Comparison of ENCODE assay signal across 12 cellular contexts in genomic region chr16:19094542-19095365, GRCh38. TPM values are rescaled to one million over a fixed set of nuclear protein-coding genes. Genes with fewer than 3 reads are reported as not detected.
DNase-seq lines count a peak whose midpoint lies in the region; ATAC-seq, FAIRE-seq and TF ChIP-seq lines count a peak whose summit lies in the region.
"Had no signal": no experiment of that assay in that cellular context is flagged by ENCODE, and none has a peak within 500 bp of the region (broad histone marks: within the 10 kb centered on the region; RNA-seq: fewer than 3 reads in every experiment).

No MANE protein-coding gene starts in this region.

- DNase-seq in DND-41 (peak; percentile 5), IMR-90 (no peak), SK-MEL-5 (ENCODE audit: low read depth, low spot score) (peak; percentile 66), HepG2 (ENCODE audit: low spot score) (peak; percentile 88), GM03348 (ENCODE audit: low spot score) (no peak), glomerular visceral epithelial cell (ENCODE audit: extremely low spot score) (no peak)
- DNase-seq in effector memory CD4-positive, alpha-beta T cell, result no peak
- DNase-seq: activated T-cell treated with anti-CD3 and anti-CD28 coated beads, Interleukin-2, amount 50 U/mL, for 48 hours; GDM1; NCI-H1694; T-cell had no signal

- intact Hi-C loops in IMR-90 (cut with micrococcal nuclease), result no loop called here
- intact Hi-C loops in HepG2 (cut with micrococcal nuclease; ENCODE audit: unreplicated experiment), result no loop called here

- H2BK20ac ChIP-seq in IMR-90 (ENCODE audit: low read depth, low read length), result 0 out of 2 replicates have a peak overlapping the region, but pooled peaks have one; percentile 60

- no CpG with 5 or more reads among the region's 11 CpGs for WGBS in IMR-90 (ENCODE audit: extremely low coverage in 2 of 2, insufficient read length in 1 of 2), 2 experiments
- WGBS in HepG2 (ENCODE audit: low lambda C conversion rate), result 39% methylated on average over 11 of the region's 11 CpGs

- POLR2A ChIA-PET in IMR-90 (lab: Charles Lee; ENCODE audit: unreplicated experiment), result no interaction called here
- POLR2A ChIA-PET in HepG2 (lab: Yijun Ruan, JAX), result interaction anchor here (0.6 to 4.9 kb wide), 22 partner anchors 8 to 461 kb away, joined by 3 to 239 read pairs (median 6); partner anchors contain the start of genes ARL6IP1, COQ7, GDE1 and ITPRIPL2

- H3K4me2 ChIP-seq in DND-41 (ENCODE audit: insufficient read depth, low read length) (no peak overlapping the region), IMR-90 (ENCODE audit: low read depth, low read length) (no peak overlapping the region), HepG2 (ENCODE audit: low read depth, low read length) (peak overlapping the region; percentile 73)

- no peak overlapping the region for H2AFZ ChIP-seq in DND-41 (ENCODE audit: low read depth, low read length)
- H2AFZ ChIP-seq in IMR-90 (replicated peaks; ENCODE audit: low read length, poor library complexity), result no peak overlapping the region
- H2AFZ ChIP-seq in HepG2 (ENCODE audit: low read length), result peak overlapping the region; percentile 2

- H2BK120ac ChIP-seq in IMR-90 (ENCODE audit: low read depth, low read length), result no peak overlapping the region

- no peak overlapping the region for H2BK5ac ChIP-seq in IMR-90 (ENCODE audit: low read depth, low read length, poor library complexity, severe bottlenecking)

- in situ Hi-C loops in IMR-90 (cut with MboI; ENCODE audit: low sequenced_read_pairs), result no loop called here
- in situ Hi-C loops in SK-MEL-5 (cut with HindIII; ENCODE audit: low pct_unique_long_range_greater_than_20kb, low sequenced_read_pairs), result no loop called here
- in situ Hi-C loops in HepG2 (cut with HindIII; ENCODE audit: extremely low pct_ligation_motif_present, low pct_unique_long_range_greater_than_20kb), result no loop called here

- no peak overlapping the region for H3K14ac ChIP-seq in IMR-90 (replicated peaks; ENCODE audit: low read depth, low read length)

- H3K4me3 ChIP-seq in DND-41 (ENCODE audit: low read depth in 1 of 2, low read length in 2 of 2) (no peak overlapping the region), IMR-90 (ENCODE audit: insufficient read depth, low read depth, low read length) (no peak overlapping the region), HepG2 (replicated peaks in 1 of 3; ENCODE audit: insufficient read depth in 1 of 3, low read depth in 2 of 3, low read length in 3 of 3) (peak overlapping the region in 1 of 3 experiments; percentile 3; a peak in 1 of 6 replicates)
- no peak overlapping the region for H3K4me3 ChIP-seq in effector memory CD4-positive, alpha-beta T cell (ENCODE audit: insufficient read depth, low read depth, low read length, poor library complexity, severe bottlenecking)

- H3K4ac ChIP-seq in IMR-90 (ENCODE audit: low read depth, low read length), result no peak overlapping the region

- no peaks in the 10 kb centered on the region for H3K9me3 ChIP-seq in DND-41 (ENCODE audit: insufficient read depth, low read length, severe bottlenecking)
- H3K9me3 ChIP-seq in IMR-90 (ENCODE audit: control insufficient read depth, insufficient read depth, low read length), result peaks cover 5% of the 10 kb centered on the region
- 0 out of 2 replicates have a peak, but pooled peaks cover 4% of the 10 kb centered on the region for H3K9me3 ChIP-seq in HepG2 (ENCODE audit: low read length)
- no peaks in the 10 kb centered on the region for H3K9me3 ChIP-seq in effector memory CD4-positive, alpha-beta T cell (ENCODE audit: control insufficient read depth, low read length)

- H3K27me3 ChIP-seq in DND-41 (ENCODE audit: insufficient read depth, low read length, poor library complexity), result peaks cover 3% of the 10 kb centered on the region
- H3K27me3 ChIP-seq in IMR-90 (ENCODE audit: control insufficient read depth, insufficient read depth, low read length), result no peaks in the 10 kb centered on the region
- no peaks in the 10 kb centered on the region for H3K27me3 ChIP-seq in HepG2 (ENCODE audit: control insufficient read depth in 1 of 2, insufficient read depth in 2 of 2, low read length in 2 of 2)
- H3K27me3 ChIP-seq in effector memory CD4-positive, alpha-beta T cell (replicated peaks; ENCODE audit: control insufficient read depth, insufficient read depth, low read length, poor library complexity, severe bottlenecking), result no peaks in the 10 kb centered on the region

- no peak for TF ChIP-seq RAD21 in IMR-90 (IDR thresholded peaks at IDR 0.05; ENCODE audit: low read length)
- TF ChIP-seq RAD21 in HepG2 (CRISPR knock-in tag; IDR thresholded peaks at IDR 0.05), result no peak

- TF ChIP-seq CTCF in DND-41 (IDR thresholded peaks at IDR 0.05; ENCODE audit: borderline replicate concordance, extremely low read depth, low read length, poor library complexity, severe bottlenecking), result no peak
- TF ChIP-seq CTCF in IMR-90 (conservative IDR thresholded peaks at IDR 0.05; ENCODE audit: low read depth, low read length), result no peak
- peak; percentile 45 for TF ChIP-seq CTCF in HepG2 (CRISPR knock-in tag; IDR thresholded peaks at IDR 0.05)

- H3K4me1 ChIP-seq in DND-41 (ENCODE audit: insufficient read depth, low read length) (no peaks in the 10 kb centered on the region), IMR-90 (ENCODE audit: control insufficient read depth, insufficient read depth, low read length) (peaks cover 4% of the 10 kb centered on the region; the same call in 1 of the 2 replicates), HepG2 (ENCODE audit: insufficient read depth, low read length) (peaks cover 40% of the 10 kb centered on the region)
- no peaks in the 10 kb centered on the region for H3K4me1 ChIP-seq in effector memory CD4-positive, alpha-beta T cell (ENCODE audit: control insufficient read depth, insufficient read depth, low read length, poor library complexity, severe bottlenecking)

- no peak overlapping the region for H3K23ac ChIP-seq in IMR-90 (ENCODE audit: low read depth, low read length)

- H2AK9ac ChIP-seq in IMR-90 (replicated peaks; ENCODE audit: low read depth, low read length, poor library complexity), result no peak overlapping the region

- no peak overlapping the region for H4K8ac ChIP-seq in IMR-90 (ENCODE audit: low read depth in 2 of 2, low read length in 2 of 2)

- H4K20me1 ChIP-seq in DND-41 (ENCODE audit: insufficient read depth, low read length), result no peaks in the 10 kb centered on the region
- no peaks in the 10 kb centered on the region for H4K20me1 ChIP-seq in IMR-90 (ENCODE audit: insufficient read depth, low read length)
- no peaks in the 10 kb centered on the region for H4K20me1 ChIP-seq in HepG2 (ENCODE audit: insufficient read depth, low read length)

- BruUV-seq in IMR-90 (replicated peaks; lab: Mats Ljungman, UMichigan) (no TSS peak), HepG2 (replicated peaks; lab: Mats Ljungman, UMichigan) (TSS peak; percentile 98)

- no peak overlapping the region for H3K18ac ChIP-seq in IMR-90 (ENCODE audit: low read depth, low read length)

- H3K9me1 ChIP-seq in IMR-90 (ENCODE audit: insufficient read depth, low read length), result peaks cover 2% of the 10 kb centered on the region

- TF ChIP-seq EP300 in HepG2 (IDR thresholded peaks at IDR 0.05; ENCODE audit: low read depth in 2 of 2, low read length in 2 of 2) (no peak), HepG2 (CRISPR knock-in tag; IDR thresholded peaks at IDR 0.05; ENCODE audit: borderline replicate concordance) (no peak)

- dilution Hi-C loops in IMR-90 (cut with HindIII; ENCODE audit: low sequenced_read_pairs, unreplicated experiment), result no loop called here

- TF ChIP-seq POLR2A in IMR-90 (IDR thresholded peaks at IDR 0.05; ENCODE audit: low read depth, low read length) (no peak), HepG2 (IDR thresholded peaks at IDR 0.05; ENCODE audit: insufficient read depth in 1 of 2, low read depth in 2 of 2, low read length in 2 of 2) (no peak)

- no peak overlapping the region for H3K56ac ChIP-seq in IMR-90 (ENCODE audit: extremely low read depth, insufficient read depth, low read length)

- H3K27ac ChIP-seq in DND-41 (ENCODE audit: low read length), result no peak overlapping the region
- no peak overlapping the region for H3K27ac ChIP-seq in IMR-90 (ENCODE audit: insufficient read depth, low read length)
- H3K27ac ChIP-seq in HepG2 (ENCODE audit: extremely low read length, insufficient read depth, low read length), result no peak overlapping the region
- no peak overlapping the region for H3K27ac ChIP-seq in effector memory CD4-positive, alpha-beta T cell (ENCODE audit: insufficient read depth, low read length, poor library complexity, severe bottlenecking)

- CTCF ChIA-PET in IMR-90 (lab: Yijun Ruan, JAX) (interaction anchor here (1.7 kb wide), 1 partner anchor 38 kb away, joined by 3 read pairs; no protein-coding TSS in a partner anchor), HepG2 (lab: Yijun Ruan, JAX; ENCODE audit: low intra/inter-chr PET ratio, low total read pairs) (interaction anchor here (1.3 kb wide), 1 partner anchor 8 kb away, joined by 5 read pairs; no protein-coding TSS in a partner anchor)

- H3K9ac ChIP-seq in DND-41 (ENCODE audit: low read depth, low read length) (no peak overlapping the region), IMR-90 (ENCODE audit: low read depth, low read length) (no peak overlapping the region), HepG2 (ENCODE audit: insufficient read depth, low read depth, low read length) (no peak overlapping the region)

- H2BK15ac ChIP-seq in IMR-90 (ENCODE audit: low read depth, low read length), result no peak overlapping the region

- 0 out of 2 replicates have a peak overlapping the region, but pooled peaks have one; percentile 9 for H2AK5ac ChIP-seq in IMR-90 (ENCODE audit: low read depth, low read length)

- no peak for ATAC-seq in DND-41 (ENCODE audit: insufficient read depth, low read depth)
- ATAC-seq in IMR-90 (ENCODE audit: low read depth), result no peak
- peak; percentile 83 for ATAC-seq in HepG2
- ATAC-seq in HG02938 (IDR thresholded peaks at IDR 0.05; ENCODE audit: unreplicated experiment), result no peak
- ATAC-seq: T-cell had no signal

- H3K79me2 ChIP-seq in DND-41 (ENCODE audit: insufficient read depth, low read length) (no peaks in the 10 kb centered on the region), HepG2 (ENCODE audit: insufficient read depth, low read length) (no peaks in the 10 kb centered on the region)

- H3K36me3 ChIP-seq in DND-41 (ENCODE audit: insufficient read depth, low read length) (no peaks in the 10 kb centered on the region), IMR-90 (ENCODE audit: control insufficient read depth, insufficient read depth, low read length) (no peaks in the 10 kb centered on the region), HepG2 (replicated peaks in 1 of 2; ENCODE audit: control insufficient read depth in 1 of 2, insufficient read depth in 2 of 2, low read length in 2 of 2) (no peaks in the 10 kb centered on the region)
- H3K36me3 ChIP-seq in effector memory CD4-positive, alpha-beta T cell (ENCODE audit: control insufficient read depth, insufficient read depth, low read length), result no peaks in the 10 kb centered on the region

- peak; percentile 56 for FAIRE-seq in HepG2 (lab: Jason Lieb, UNC)

- no peaks in the 10 kb centered on the region for H3K79me1 ChIP-seq in IMR-90 (ENCODE audit: low read depth in 1 of 2, low read length in 2 of 2)

- H4K91ac ChIP-seq in IMR-90 (ENCODE audit: insufficient read depth, low read depth, low read length), result no peak overlapping the region

- no peak overlapping the region for H4K5ac ChIP-seq in IMR-90 (ENCODE audit: low read depth, low read length)

RNA-seq across cellular contexts. Expression of gene ITPRIPL2, which starts 19.0 kb away (rescaled TPM):
- 11.1 and 15.0 TPM in 2 replicates for total RNA-seq in IMR-90 (2012; rRNA removed)
- polyA plus RNA-seq in IMR-90 (2012; rRNA removed), result 9.2 and 10.1 TPM in 2 replicates
- polyA plus RNA-seq in IMR-90 (2012; cell fraction: cytosol; rRNA removed), result 5.2 and 16.1 TPM in 2 replicates
- polyA plus RNA-seq in IMR-90 (2012; cell fraction: nucleus; rRNA removed; ENCODE audit: low replicate concordance), result 6.1 and 13.7 TPM in 2 replicates
- 26.7 and 28.8 TPM in 2 replicates for total RNA-seq in SK-MEL-5 (2014; rRNA removed; shearing (Covaris generic))
- 37.0 and 48.9 TPM in 2 replicates for polyA plus RNA-seq in SK-MEL-5 (2015; cell fraction: cytosol; rRNA removed)
- polyA plus RNA-seq in SK-MEL-5 (2015; cell fraction: nucleus; rRNA removed), result 45.7 and 47.3 TPM in 2 replicates
- 11.7 and 12.6 TPM in 2 replicates for total RNA-seq in HepG2 (2016; rRNA removed; fragmentation: Illumina TruSeq; extraction: Trizol)
- total RNA-seq in HepG2 (2016; cell fraction: cytosol; rRNA removed; fragmentation: Illumina TruSeq; extraction: Trizol; ENCODE audit: low read depth), result 1.3 and 1.4 TPM in 2 replicates
- 9.9 and 12.5 TPM in 2 replicates for total RNA-seq in HepG2 (2016; cell fraction: insoluble cytoplasmic fraction; rRNA removed; fragmentation: Illumina TruSeq; extraction: Trizol)
- 6.5 and 6.9 TPM in 2 replicates for total RNA-seq in HepG2 (2016; cell fraction: membrane; rRNA removed; fragmentation: Illumina TruSeq; extraction: Trizol)
- 12.3 and 13.3 TPM in 2 replicates for total RNA-seq in HepG2 (2016; cell fraction: nucleus; rRNA removed; fragmentation: Illumina TruSeq; extraction: Trizol)
- 5.9 and 7.6 TPM in 2 replicates for polyA plus RNA-seq in HepG2 (2011; rRNA removed)
- 5.4 and 6.5 TPM in 2 replicates for polyA plus RNA-seq in HepG2 (2011; cell fraction: cytosol; rRNA removed)
- polyA plus RNA-seq in HepG2 (2011; cell fraction: nucleus; rRNA removed), result 13.1 and 13.2 TPM in 2 replicates
- 4.2 and 5.8 TPM in 2 replicates for polyA plus RNA-seq in HepG2 (2012)
- 0.55 and 0.58 TPM in 2 replicates for polyA plus RNA-seq in HepG2 (2016; cell fraction: cytosol; fragmentation: Illumina TruSeq; extraction: Trizol; ENCODE audit: low read depth)
- 4.7 and 5.5 TPM in 2 replicates for polyA plus RNA-seq in HepG2 (2016; cell fraction: insoluble cytoplasmic fraction; fragmentation: Illumina TruSeq; extraction: Trizol; ENCODE audit: low read depth)
- 1.4 and 1.5 TPM in 2 replicates for polyA plus RNA-seq in HepG2 (2016; cell fraction: membrane; fragmentation: Illumina TruSeq; extraction: Trizol; ENCODE audit: low read depth)
- polyA plus RNA-seq in HepG2 (2016; cell fraction: nucleus; fragmentation: Illumina TruSeq; extraction: Trizol; ENCODE audit: insufficient read depth, low read depth), result 10.7 and 12.0 TPM in 2 replicates
- polyA minus RNA-seq in HepG2 (2011; rRNA and poly(A)+ RNA removed; ENCODE audit: low replicate concordance), result 13.8 and 32.7 TPM in 2 replicates
- polyA minus RNA-seq in HepG2 (2011; cell fraction: cytosol; rRNA and poly(A)+ RNA removed), result 17.7 TPM in 2 replicates
- 13.6 and 16.7 TPM in 2 replicates for polyA minus RNA-seq in HepG2 (2011; cell fraction: nucleus; rRNA and poly(A)+ RNA removed)

RNA-seq across cellular contexts. Expression of gene COQ7, which starts 27.3 kb away (rescaled TPM):
- total RNA-seq in IMR-90 (2012; rRNA removed), result 10.9 and 15.0 TPM in 2 replicates
- 9.4 and 13.6 TPM in 2 replicates for polyA plus RNA-seq in IMR-90 (2012; rRNA removed)
- polyA plus RNA-seq in IMR-90 (2012; cell fraction: cytosol; rRNA removed), result 9.4 and 10.0 TPM in 2 replicates
- polyA plus RNA-seq in IMR-90 (2012; cell fraction: nucleus; rRNA removed; ENCODE audit: low replicate concordance), result 5.1 and 17.6 TPM in 2 replicates
- 23.4 and 26.4 TPM in 2 replicates for total RNA-seq in SK-MEL-5 (2014; rRNA removed; shearing (Covaris generic))
- polyA plus RNA-seq in SK-MEL-5 (2015; cell fraction: cytosol; rRNA removed), result 22.7 and 36.7 TPM in 2 replicates
- polyA plus RNA-seq in SK-MEL-5 (2015; cell fraction: nucleus; rRNA removed), result 18.3 and 22.0 TPM in 2 replicates
- 45.7 and 50.6 TPM in 2 replicates for total RNA-seq in HepG2 (2016; rRNA removed; fragmentation: Illumina TruSeq; extraction: Trizol)
- 8.3 and 9.3 TPM in 2 replicates for total RNA-seq in HepG2 (2016; cell fraction: cytosol; rRNA removed; fragmentation: Illumina TruSeq; extraction: Trizol; ENCODE audit: low read depth)
- 42.0 and 58.8 TPM in 2 replicates for total RNA-seq in HepG2 (2016; cell fraction: insoluble cytoplasmic fraction; rRNA removed; fragmentation: Illumina TruSeq; extraction: Trizol)
- 17.4 and 19.5 TPM in 2 replicates for total RNA-seq in HepG2 (2016; cell fraction: membrane; rRNA removed; fragmentation: Illumina TruSeq; extraction: Trizol)
- 25.7 and 30.2 TPM in 2 replicates for total RNA-seq in HepG2 (2016; cell fraction: nucleus; rRNA removed; fragmentation: Illumina TruSeq; extraction: Trizol)
- polyA plus RNA-seq in HepG2 (2011; rRNA removed), result 16.3 and 20.1 TPM in 2 replicates
- polyA plus RNA-seq in HepG2 (2011; cell fraction: cytosol; rRNA removed), result 22.4 and 24.8 TPM in 2 replicates
- polyA plus RNA-seq in HepG2 (2011; cell fraction: nucleus; rRNA removed), result 21.8 and 23.8 TPM in 2 replicates
- 20.0 and 27.9 TPM in 2 replicates for polyA plus RNA-seq in HepG2 (2012)
- polyA plus RNA-seq in HepG2 (2016; cell fraction: cytosol; fragmentation: Illumina TruSeq; extraction: Trizol; ENCODE audit: low read depth), result 8.7 and 10.9 TPM in 2 replicates
- 48.9 and 53.9 TPM in 2 replicates for polyA plus RNA-seq in HepG2 (2016; cell fraction: insoluble cytoplasmic fraction; fragmentation: Illumina TruSeq; extraction: Trizol; ENCODE audit: low read depth)
- polyA plus RNA-seq in HepG2 (2016; cell fraction: membrane; fragmentation: Illumina TruSeq; extraction: Trizol; ENCODE audit: low read depth), result 14.7 and 15.1 TPM in 2 replicates
- 39.3 and 45.1 TPM in 2 replicates for polyA plus RNA-seq in HepG2 (2016; cell fraction: nucleus; fragmentation: Illumina TruSeq; extraction: Trizol; ENCODE audit: insufficient read depth, low read depth)
- polyA minus RNA-seq in HepG2 (2011; rRNA and poly(A)+ RNA removed; ENCODE audit: low replicate concordance), result 14.1 and 24.6 TPM in 2 replicates
- 13.8 and 14.6 TPM in 2 replicates for polyA minus RNA-seq in HepG2 (2011; cell fraction: cytosol; rRNA and poly(A)+ RNA removed)
- 52.5 and 60.9 TPM in 2 replicates for polyA minus RNA-seq in HepG2 (2011; cell fraction: nucleus; rRNA and poly(A)+ RNA removed)

Comparison
In these comparisons a context has a peak if more than half of its experiments do, and no peak if none do; other contexts are left out.
1. DNase-seq: peak in DND-41 (single experiment), SK-MEL-5 (single experiment) and HepG2 (single experiment); none in IMR-90 (single experiment), GM03348 (single experiment), glomerular visceral epithelial cell (single experiment) and effector memory CD4-positive, alpha-beta T cell (0 of 3).